20 cellular contexts compared by ENCODE assay signal in genomic region chr17:57125406-57125805, GRCh38.
"Had no signal": no experiment of that assay in that cellular context is flagged by ENCODE, and none has a peak within 500 bp of the region (broad histone marks: within the 10 kb centered on the region; RNA-seq: fewer than 3 reads in every experiment).

No MANE protein-coding gene starts in this region.

- H3K27ac ChIP-seq: colonic mucosa, hepatocyte, left ventricle myocardium inferior, lower lobe of right lung, pancreas, prostate gland, right lobe of liver, testis, transverse colon had no signal

- H3K27me3 ChIP-seq: colonic mucosa, hepatocyte, pancreas, right lobe of liver, testis, transverse colon had no signal

- H3K4me1 ChIP-seq: colonic mucosa, lower lobe of right lung, prostate gland, transverse colon had no signal

- DNase-seq: colonic mucosa; dermis blood vessel endothelial cell; erythroblast; foreskin melanocyte; kidney; left cardiac atrium; left ventricle myocardium inferior; lower lobe of right lung; occipital lobe; pancreas; retina; right lobe of liver; stimulated activated CD4-positive, alpha-beta T cell treated with anti-CD3 and anti-CD28 coated beads, Interleukin-4, amount 100 ng/mL, for 1 hour; stimulated activated CD8-positive, alpha-beta memory T cell treated with anti-CD3 and anti-CD28 coated beads, Interleukin-4, amount 100 ng/mL, for 48 hours; stimulated activated naive CD8-positive, alpha-beta T cell treated with anti-CD3 and anti-CD28 coated beads, Interleukin-15, amount 100 ng/mL, for 72 hours; testis; transverse colon had no signal

- H3K4me3 ChIP-seq: colonic mucosa, hepatocyte, left ventricle myocardium inferior, lower lobe of right lung, pancreas, prostate gland, right lobe of liver, testis, transverse colon had no signal

- H3K9me3 ChIP-seq: colonic mucosa, left ventricle myocardium inferior, lower lobe of right lung, pancreas, prostate gland, right lobe of liver, testis, transverse colon had no signal

- ATAC-seq: left cardiac atrium; lower lobe of right lung; pancreas; right lobe of liver; stimulated activated memory B cell treated with anti-CD40 and anti-IgM and Interleukin-4, amounts not matched to agents 10 μg/mL and 1 μg/mL and 100 μg/mL, for 72 hours; stimulated activated naive CD8-positive, alpha-beta T cell treated with anti-CD3 and anti-CD28 coated beads, Interleukin-15, amount 100 ng/mL, for 72 hours had no signal

- H3K36me3 ChIP-seq: prostate gland had no signal
